ENCODE assay signal across 9 cellular contexts in the genomic region with DNA sequence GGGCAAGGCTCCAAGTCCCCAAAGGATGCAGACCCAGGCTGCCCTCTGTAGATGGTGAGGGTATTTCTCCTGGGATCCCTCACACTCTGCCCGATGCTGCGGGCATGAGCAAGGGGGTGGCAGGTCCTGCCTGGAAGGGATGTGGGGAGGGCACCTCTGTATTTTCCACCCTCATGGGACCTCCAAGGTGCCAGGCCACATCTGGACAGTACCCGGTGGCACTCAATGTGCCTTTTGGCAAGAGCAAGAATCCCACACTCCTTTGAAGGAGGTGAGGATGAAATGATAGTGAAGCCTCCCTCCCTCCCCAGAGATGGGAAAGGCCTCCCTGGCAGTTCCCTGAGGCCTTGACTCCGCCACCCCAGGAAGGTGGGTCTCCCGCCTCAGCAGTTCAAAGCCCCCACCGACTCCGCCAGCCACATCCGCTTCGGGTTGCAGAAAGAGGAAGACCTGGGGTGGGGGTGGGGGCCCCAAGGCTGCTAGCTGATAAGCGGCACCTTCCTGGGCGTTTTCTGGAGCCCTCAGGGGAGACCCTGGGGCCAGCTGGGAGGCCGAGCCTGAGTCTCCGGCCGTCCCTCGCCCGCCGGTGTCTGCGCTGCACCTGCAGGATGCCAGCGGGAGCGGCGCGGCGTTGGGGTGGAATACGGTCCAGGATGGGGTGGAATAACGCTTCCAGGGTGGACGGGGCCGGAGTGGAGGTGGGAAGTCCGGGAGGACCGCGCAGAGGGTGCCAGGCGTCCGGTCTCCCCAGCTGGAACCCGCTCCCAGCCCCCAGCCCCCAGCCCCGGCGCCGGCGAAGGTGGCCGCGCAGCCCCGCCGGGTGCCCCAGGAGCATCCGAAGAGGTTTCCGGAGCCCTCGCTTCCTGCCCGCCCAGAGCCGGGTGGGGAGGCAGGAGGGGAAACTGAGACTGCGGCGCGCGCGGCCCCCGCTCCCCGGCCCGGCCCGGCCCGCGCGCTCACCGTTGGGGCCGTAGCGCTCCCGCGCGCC. TPM values are rescaled to one million over a fixed set of nuclear protein-coding genes. Genes with fewer than 3 reads are reported as not detected.
DNase-seq lines count a peak whose midpoint lies in the region; ATAC-seq and TF ChIP-seq lines count a peak whose summit lies in the region.
"Had no signal": no experiment of that assay in that cellular context is flagged by ENCODE, and none has a peak within 500 bp of the region (broad histone marks: within the 10 kb centered on the region; RNA-seq: fewer than 3 reads in every experiment).

No MANE protein-coding gene starts in this region.

- H3K27me3 Mint-ChIP-seq in activated naive CD8-positive, alpha-beta T cell, result no peaks in the 10 kb centered on the region

- H3K9me3 ChIP-seq in SJSA1 (replicated peaks) (no peaks in the 10 kb centered on the region), muscle layer of duodenum (ENCODE audit: control insufficient read depth in 1 of 2, low read length in 2 of 2) (no peaks in the 10 kb centered on the region), thymus (ENCODE audit: control insufficient read depth) (no peaks in the 10 kb centered on the region)

- peak overlapping the region; percentile 83 for H3K27ac Mint-ChIP-seq in activated naive CD8-positive, alpha-beta T cell

- peak; percentile 15 for ATAC-seq in HG02642 (IDR thresholded peaks at IDR 0.05; ENCODE audit: poor library complexity, unreplicated experiment)

- H3K27me3 ChIP-seq in SJSA1 (replicated peaks) (peaks cover 15% of the 10 kb centered on the region), muscle layer of duodenum (ENCODE audit: low read depth, low read length) (no peaks in the 10 kb centered on the region), thymus (ENCODE audit: control insufficient read depth, insufficient read depth) (no peaks in the 10 kb centered on the region)

- 1% methylated on average over 64 of the region's 64 CpGs for WGBS in thymus

- H3K36me3 Mint-ChIP-seq in activated naive CD8-positive, alpha-beta T cell, result no peaks in the 10 kb centered on the region

- peak overlapping the region; percentile 88 for H3K4me3 Mint-ChIP-seq in activated naive CD8-positive, alpha-beta T cell

- H3K4me3 ChIP-seq in GM12865 (ENCODE audit: low read depth, low read length) (peak overlapping the region; percentile 92), SJSA1 (peak overlapping the region; percentile 44), muscle layer of duodenum (ENCODE audit: low read depth in 1 of 2, low read length in 2 of 2) (peak overlapping the region; percentile 53 to 65), thymus (ENCODE audit: low read length) (peak overlapping the region; percentile 94), foreskin fibroblast (ENCODE audit: low read depth in 1 of 2, low read length in 2 of 2) (no peak overlapping the region)

- no peak for TF ChIP-seq CTCF in GM12865 (IDR thresholded peaks at IDR 0.05; ENCODE audit: insufficient read depth, low read depth, low read length, missing control alignments)
- TF ChIP-seq CTCF in foreskin fibroblast (IDR thresholded peaks at IDR 0.05; ENCODE audit: low read depth, low read length), result no peak

- H3K9me3 Mint-ChIP-seq in activated naive CD8-positive, alpha-beta T cell (ENCODE audit: low read depth), result no peaks in the 10 kb centered on the region

- peaks cover 29% of the 10 kb centered on the region for H3K4me1 ChIP-seq in SJSA1 (replicated peaks)
- H3K4me1 ChIP-seq in muscle layer of duodenum (ENCODE audit: control insufficient read depth in 1 of 2, insufficient read depth in 2 of 2, low read length in 2 of 2), result peaks cover 0 to 56% of the 10 kb centered on the region in 2 donors
- peaks cover 35% of the 10 kb centered on the region for H3K4me1 ChIP-seq in thymus (ENCODE audit: control insufficient read depth, insufficient read depth, low read length)

- H3K4me1 Mint-ChIP-seq in activated naive CD8-positive, alpha-beta T cell (ENCODE audit: low read depth), result peaks cover 50% of the 10 kb centered on the region

- DNase-seq in GM12865 (ENCODE audit: low read depth), result peak; percentile 82
- DNase-seq in SJSA1 (ENCODE audit: low read depth in 1 of 2, low spot score in 2 of 2), result no peak
- no peak for DNase-seq in GM19240 (ENCODE audit: insufficient read length, low spot score)
- no peak for DNase-seq in foreskin fibroblast

- H3K36me3 ChIP-seq in SJSA1, result no peaks in the 10 kb centered on the region
- H3K36me3 ChIP-seq in muscle layer of duodenum (ENCODE audit: control insufficient read depth in 1 of 2, insufficient read depth in 2 of 2, low read length in 2 of 2), result no peaks in the 10 kb centered on the region
- peaks cover 25% of the 10 kb centered on the region for H3K36me3 ChIP-seq in thymus (ENCODE audit: control insufficient read depth, insufficient read depth)

- H3K27ac ChIP-seq in SJSA1 (no peak overlapping the region), muscle layer of duodenum (ENCODE audit: low read length) (no peak overlapping the region), thymus (ENCODE audit: low read depth) (peak overlapping the region; percentile 81)

RNA-seq across cellular contexts. Expression of gene ATP2A3, which starts 0.7 kb away (rescaled TPM):
- 0.06 and 0.89 TPM in 2 replicates for total RNA-seq in SJSA1 (2014; rRNA removed; shearing (Covaris generic))
- 116 TPM for polyA plus RNA-seq in thymus

RNA-seq across cellular contexts. Expression of gene P2RX1, which starts 47.2 kb away (rescaled TPM):
- 5.1 and 9.6 TPM in 2 replicates for total RNA-seq in SJSA1 (2014; rRNA removed; shearing (Covaris generic))
- 6.0 TPM for polyA plus RNA-seq in thymus
- total RNA-seq: kidney epithelial cell had no signal

Comparison
In these comparisons a context has a peak if more than half of its experiments do, and no peak if none do; other contexts are left out.
1. H3K4me3 ChIP-seq: peak in GM12865 (single experiment), SJSA1 (single experiment), muscle layer of duodenum (2 of 2) and thymus (single experiment); none in foreskin fibroblast (0 of 2).